Comparison of ENCODE assay signal across 22 cellular contexts in the genomic region with DNA sequence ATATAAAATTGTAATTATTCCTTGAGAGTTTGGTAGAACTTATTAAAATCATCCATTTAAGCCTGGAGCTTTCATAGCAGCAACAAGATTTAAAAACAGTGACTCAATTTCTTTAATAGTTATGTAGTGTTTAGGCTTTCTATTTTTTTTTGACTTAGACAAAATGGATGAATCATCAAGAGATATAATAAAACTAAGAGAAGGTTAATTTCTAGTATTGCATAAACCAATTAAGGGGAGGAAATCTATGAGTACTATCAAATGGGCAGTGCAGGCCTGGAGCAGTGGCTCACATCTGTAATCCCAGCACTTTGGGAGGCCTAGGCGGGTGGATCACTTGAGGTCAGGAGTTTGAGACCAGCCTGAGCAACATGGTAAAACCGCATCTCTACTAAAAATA.
A peak's percentile ranks its signal among the peaks of the same experiment; 100 is the strongest.
DNase-seq lines count a peak whose midpoint lies in the region; ATAC-seq and TF ChIP-seq lines count a peak whose summit lies in the region.
"Had no signal": no experiment of that assay in that cellular context is flagged by ENCODE, and none has a peak within 500 bp of the region (broad histone marks: within the 10 kb centered on the region; RNA-seq: fewer than 3 reads in every experiment).

No MANE protein-coding gene starts in this region.

- H3K27ac ChIP-seq in PC-9 (peak overlapping the region; percentile 45), epithelial cell of prostate (peak overlapping the region; percentile 42), neural progenitor cell (no peak overlapping the region), coronary artery (peak overlapping the region in 1 of 2 donors; percentile 70)
- H3K27ac ChIP-seq: gastrocnemius medialis, KMS-11, prostate gland had no signal

- H3K79me2 ChIP-seq in PC-9 (ENCODE audit: low read depth): no peaks in the 10 kb centered on the region
- no peaks in the 10 kb centered on the region for H3K79me2 ChIP-seq in neural progenitor cell (ENCODE audit: low read depth)

- no peaks in the 10 kb centered on the region for H3K27me3 ChIP-seq in BJ (ENCODE audit: control insufficient read depth, insufficient read depth, low read length)
- no peaks in the 10 kb centered on the region for H3K27me3 ChIP-seq in PC-9 (ENCODE audit: insufficient read depth, low read depth)
- no peaks in the 10 kb centered on the region for H3K27me3 ChIP-seq in neural progenitor cell
- H3K27me3 ChIP-seq: gastrocnemius medialis had no signal

- H3K9me3 ChIP-seq in PC-9 (ENCODE audit: insufficient read depth, low read depth) (peaks cover 12% of the 10 kb centered on the region), neural progenitor cell (ENCODE audit: low read depth) (no peaks in the 10 kb centered on the region)
- H3K9me3 ChIP-seq: gastrocnemius medialis, prostate gland had no signal

- H3K4me3 Mint-ChIP-seq in osteocyte (ENCODE audit: unreplicated experiment) (no peak overlapping the region), neural progenitor cell (no peak overlapping the region)
- no peak overlapping the region for H3K4me3 Mint-ChIP-seq in stimulated activated memory B cell treated with anti-CD40 and anti-IgM and Interleukin-4, amounts not matched to agents 10 μg/mL and 1 μg/mL and 100 μg/mL, for 72 hours
- H3K4me3 Mint-ChIP-seq: CD4-positive, alpha-beta memory T cell; natural killer cell had no signal

- H3K9ac ChIP-seq in neural progenitor cell: no peak overlapping the region
- H3K9ac ChIP-seq: KMS-11 had no signal

- no TSS peak for BruUV-seq in PC-9 (replicated peaks; lab: Mats Ljungman, UMichigan)

- H3K9me2 ChIP-seq in PC-9 (ENCODE audit: insufficient read depth): no peaks in the 10 kb centered on the region

- peaks cover 16% of the 10 kb centered on the region for H3F3A ChIP-seq in PC-9 (ENCODE audit: insufficient read depth, low read depth)
- no peaks in the 10 kb centered on the region for H3F3A ChIP-seq in neural progenitor cell (ENCODE audit: low read depth)

- H3K36me3 Mint-ChIP-seq in osteocyte (ENCODE audit: unreplicated experiment) (no peaks in the 10 kb centered on the region), neural progenitor cell (no peaks in the 10 kb centered on the region)
- H3K36me3 Mint-ChIP-seq in stimulated activated memory B cell treated with anti-CD40 and anti-IgM and Interleukin-4, amounts not matched to agents 10 μg/mL and 1 μg/mL and 100 μg/mL, for 72 hours: no peaks in the 10 kb centered on the region
- H3K36me3 Mint-ChIP-seq: CD4-positive, alpha-beta memory T cell; natural killer cell had no signal

- ATAC-seq in stimulated activated memory B cell treated with anti-CD40 and anti-IgM and Interleukin-4, amounts not matched to agents 10 μg/mL and 1 μg/mL and 100 μg/mL, for 72 hours: no peak
- no peak for ATAC-seq in GM21529 (IDR thresholded peaks at IDR 0.05; ENCODE audit: unreplicated experiment)
- ATAC-seq: natural killer cell had no signal

- peaks cover 52% of the 10 kb centered on the region for H3K4me1 Mint-ChIP-seq in osteocyte (ENCODE audit: unreplicated experiment)
- H3K4me1 Mint-ChIP-seq in neural progenitor cell: peaks cover 17% of the 10 kb centered on the region
- no peaks in the 10 kb centered on the region for H3K4me1 Mint-ChIP-seq in stimulated activated memory B cell treated with anti-CD40 and anti-IgM and Interleukin-4, amounts not matched to agents 10 μg/mL and 1 μg/mL and 100 μg/mL, for 72 hours
- H3K4me1 Mint-ChIP-seq: CD4-positive, alpha-beta memory T cell; natural killer cell had no signal

- peak overlapping the region; percentile 91 for H3K27ac Mint-ChIP-seq in osteocyte (ENCODE audit: unreplicated experiment)
- H3K27ac Mint-ChIP-seq in neural progenitor cell: no peak overlapping the region
- H3K27ac Mint-ChIP-seq in stimulated activated memory B cell treated with anti-CD40 and anti-IgM and Interleukin-4, amounts not matched to agents 10 μg/mL and 1 μg/mL and 100 μg/mL, for 72 hours: no peak overlapping the region
- H3K27ac Mint-ChIP-seq: CD4-positive, alpha-beta memory T cell; natural killer cell had no signal

- H3K9me3 Mint-ChIP-seq in osteocyte (ENCODE audit: unreplicated experiment) (peaks cover 3% of the 10 kb centered on the region), neural progenitor cell (peaks cover 2% of the 10 kb centered on the region)
- H3K9me3 Mint-ChIP-seq in stimulated activated memory B cell treated with anti-CD40 and anti-IgM and Interleukin-4, amounts not matched to agents 10 μg/mL and 1 μg/mL and 100 μg/mL, for 72 hours: no peaks in the 10 kb centered on the region

- TF ChIP-seq CTCF in BJ (IDR thresholded peaks at IDR 0.05; ENCODE audit: insufficient read depth, low read depth, low read length) (no peak), PC-9 (conservative IDR thresholded peaks at IDR 0.05) (no peak), osteocyte (IDR thresholded peaks at IDR 0.05) (no peak), neural progenitor cell (IDR thresholded peaks at IDR 0.05) (no peak), coronary artery (IDR thresholded peaks at IDR 0.05) (no peak)

- H3K4me3 ChIP-seq in BJ (ENCODE audit: low read depth, low read length) (no peak overlapping the region), PC-9 (no peak overlapping the region), neural progenitor cell (no peak overlapping the region), coronary artery (no peak overlapping the region)
- H3K4me3 ChIP-seq: gastrocnemius medialis, prostate gland had no signal

- H3K4me2 ChIP-seq in PC-9 (0 out of 2 replicates have a peak overlapping the region, but pooled peaks have one; percentile 41), neural progenitor cell (no peak overlapping the region)
- H3K4me2 ChIP-seq: KMS-11 had no signal

- DNase-seq in BJ (ENCODE audit: low read depth): peak; percentile 66
- no peak for DNase-seq in PC-9
- no peak for DNase-seq in epithelial cell of prostate (ENCODE audit: low read depth, low spot score)
- DNase-seq in osteocyte (ENCODE audit: extremely low spot score, unreplicated experiment): peak; percentile 27
- no peak for DNase-seq in neural progenitor cell (ENCODE audit: low spot score)
- DNase-seq in coronary artery (ENCODE audit: low spot score): no peak
- DNase-seq: activated CD4-positive, alpha-beta T cell treated with anti-CD3 and anti-CD28 coated beads for 48 hours; activated CD8-positive, alpha-beta memory T cell treated with anti-CD3 and anti-CD28 coated beads, Interleukin-2, amount 50 U/mL, for 4 hours; activated effector memory CD4-positive, alpha-beta T cell treated with anti-CD3 and anti-CD28 coated beads, Interleukin-2, amount 50 U/mL, for 16 hours; amygdala; CD4-positive, alpha-beta memory T cell; gastrocnemius medialis; natural killer cell; NCI-H1092; NCI-H2081; NK-92 treated with Interleukin-12 subunit alpha and Interleukin-12 subunit beta, amount 100 ng/mL, for 24 hours; small intestine; stimulated activated CD4-positive, alpha-beta T cell treated with anti-CD3 and anti-CD28 coated beads, Interleukin-4, amount 100 ng/mL, for 24 hours had no signal

- H3K4me1 ChIP-seq in PC-9 (replicated peaks; ENCODE audit: insufficient read depth) (peaks cover 27% of the 10 kb centered on the region), neural progenitor cell (peaks cover 5% of the 10 kb centered on the region)
- H3K4me1 ChIP-seq: prostate gland had no signal

- POLR2A ChIA-PET in BJ (lab: Charles Lee): interaction anchor here (0.6 kb wide), 1 partner anchor 9 kb away, joined by 5 read pairs; no protein-coding TSS in a partner anchor
- POLR2A ChIA-PET in PC-9 (lab: Charles Lee; ENCODE audit: unreplicated experiment): no interaction called here

- no peaks in the 10 kb centered on the region for H4K20me1 ChIP-seq in PC-9 (ENCODE audit: insufficient read depth)
- H4K20me1 ChIP-seq in neural progenitor cell (ENCODE audit: low read depth): no peaks in the 10 kb centered on the region

- intact Hi-C loops in PC-9 (cut with micrococcal nuclease; ENCODE audit: unreplicated experiment): no loop called here

- no peaks in the 10 kb centered on the region for H3K27me3 Mint-ChIP-seq in osteocyte (ENCODE audit: unreplicated experiment)
- H3K27me3 Mint-ChIP-seq in neural progenitor cell (ENCODE audit: insufficient read depth, low read depth): peaks cover 2% of the 10 kb centered on the region
- H3K27me3 Mint-ChIP-seq in stimulated activated memory B cell treated with anti-CD40 and anti-IgM and Interleukin-4, amounts not matched to agents 10 μg/mL and 1 μg/mL and 100 μg/mL, for 72 hours: peaks cover 11% of the 10 kb centered on the region

- CTCF ChIA-PET in BJ (lab: Yijun Ruan, JAX): interaction anchor here (0.7 kb wide), 2 partner anchors 109 to 371 kb away, joined by 3 read pairs; no protein-coding TSS in a partner anchor
- CTCF ChIA-PET in PC-9 (lab: Charles Lee): no interaction called here

- no peak overlapping the region for H2AFZ ChIP-seq in PC-9
- H2AFZ ChIP-seq in neural progenitor cell (replicated peaks): no peak overlapping the region

- H3K36me3 ChIP-seq in BJ (ENCODE audit: control insufficient read depth, insufficient read depth, low read length): no peaks in the 10 kb centered on the region
- H3K36me3 ChIP-seq in PC-9 (ENCODE audit: low read depth): no peaks in the 10 kb centered on the region
- no peaks in the 10 kb centered on the region for H3K36me3 ChIP-seq in neural progenitor cell
- H3K36me3 ChIP-seq: gastrocnemius medialis, prostate gland had no signal

Comparison
In these comparisons a context has a peak if more than half of its experiments do, and no peak if none do; other contexts are left out.
1. DNase-seq: peak in BJ (single experiment) and osteocyte (single experiment); none in PC-9 (0 of 2), epithelial cell of prostate (single experiment), neural progenitor cell (single experiment) and coronary artery (single experiment).